Comparison of ENCODE assay signal across 12 cellular contexts in the genomic region with DNA sequence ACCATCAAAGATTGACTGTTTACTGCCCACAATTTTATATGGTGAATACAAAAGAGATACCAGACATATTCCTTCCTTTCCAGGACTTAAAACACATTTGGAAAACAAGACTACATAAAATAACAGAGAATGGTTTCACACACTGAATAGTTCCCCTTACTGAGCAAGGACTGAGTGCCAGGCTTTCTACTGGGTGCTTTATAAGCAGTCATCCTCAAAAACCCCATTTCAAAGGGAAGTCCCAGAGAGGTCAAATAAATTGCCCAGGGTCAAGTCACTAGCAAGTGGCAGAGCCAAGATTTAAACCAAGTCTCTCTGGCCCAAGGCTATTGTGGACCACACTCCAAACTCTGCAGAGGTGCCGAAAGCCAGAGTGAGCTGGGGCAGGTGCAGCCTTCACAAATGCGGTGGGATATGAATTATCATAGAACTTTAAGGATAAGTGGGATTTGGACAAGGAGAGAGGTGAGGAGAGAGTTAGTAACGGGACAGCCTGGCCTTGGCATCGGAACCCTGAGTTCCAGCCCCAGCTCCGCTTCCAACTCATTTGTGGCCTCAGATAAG. TPM values are rescaled to one million over a fixed set of nuclear protein-coding genes. Genes with fewer than 3 reads are reported as not detected.
DNase-seq lines count a peak whose midpoint lies in the region; ATAC-seq and TF ChIP-seq lines count a peak whose summit lies in the region.
"Had no signal": no experiment of that assay in that cellular context is flagged by ENCODE, and none has a peak within 500 bp of the region (broad histone marks: within the 10 kb centered on the region; RNA-seq: fewer than 3 reads in every experiment).

No MANE protein-coding gene starts in this region.

- DNase-seq in right atrium auricular region (ENCODE audit: low spot score) (no peak), cardiac septum (ENCODE audit: low spot score) (no peak), mesenchymal stem cell (no peak), type B pancreatic cell (ENCODE audit: extremely low spot score, unreplicated experiment) (no peak), immature natural killer cell (no peak), epidermal melanocyte (ENCODE audit: insufficient read length, low spot score) (no peak)

- H3K36me3 ChIP-seq in right atrium auricular region (no peaks in the 10 kb centered on the region), mesenchymal stem cell (ENCODE audit: control insufficient read depth in 1 of 2, insufficient read depth in 2 of 2, low read depth in 1 of 2, low read length in 2 of 2) (peaks cover 0 to 2% of the 10 kb centered on the region in 2 experiments)
- H3K36me3 ChIP-seq: HAP-1, SJCRH30 had no signal

- H3K27me3 ChIP-seq in right atrium auricular region (no peaks in the 10 kb centered on the region), mesenchymal stem cell (ENCODE audit: control insufficient read depth in 1 of 2, insufficient read depth in 1 of 2, low read length in 2 of 2) (no peaks in the 10 kb centered on the region)
- H3K27me3 ChIP-seq: SJCRH30 had no signal

- H2BK15ac ChIP-seq in mesenchymal stem cell (ENCODE audit: low read depth, poor library complexity, severe bottlenecking) = no peak overlapping the region

- H2BK120ac ChIP-seq in mesenchymal stem cell (ENCODE audit: low read depth, low read length) = no peak overlapping the region

- H3K4me3 Mint-ChIP-seq in IgD-negative memory B cell = no peak overlapping the region
- H3K4me3 Mint-ChIP-seq in type B pancreatic cell = no peak overlapping the region
- no peak overlapping the region for H3K4me3 Mint-ChIP-seq in immature natural killer cell
- H3K4me3 Mint-ChIP-seq: natural killer cell treated with Interleukin-12 subunit alpha and Interleukin-12 subunit beta and Interleukin-15 and Interleukin-18, amount 100 ng/mL, for 72 hours had no signal

- peaks cover 1% of the 10 kb centered on the region for H3K36me3 Mint-ChIP-seq in IgD-negative memory B cell
- peaks cover 2% of the 10 kb centered on the region for H3K36me3 Mint-ChIP-seq in type B pancreatic cell
- H3K36me3 Mint-ChIP-seq in immature natural killer cell = peaks cover 0 to 5% (median 4%) of the 10 kb centered on the region in 3 donors
- H3K36me3 Mint-ChIP-seq: natural killer cell treated with Interleukin-12 subunit alpha and Interleukin-12 subunit beta and Interleukin-15 and Interleukin-18, amount 100 ng/mL, for 72 hours had no signal

- H3K23ac ChIP-seq in mesenchymal stem cell (ENCODE audit: low read length in 2 of 2) = no peak overlapping the region

- no peak for TF ChIP-seq CTCF in right atrium auricular region (IDR thresholded peaks at IDR 0.05)
- no peak for TF ChIP-seq CTCF in type B pancreatic cell (conservative IDR thresholded peaks at IDR 0.05)

- H3K27ac Mint-ChIP-seq in IgD-negative memory B cell (peak overlapping the region in 2 of 3 donors; percentile 0 to 28), type B pancreatic cell (peak overlapping the region; percentile 44), immature natural killer cell (peak overlapping the region in 3 of 6 donors; percentile 9 to 45 (median 24))

- H3K4me3 ChIP-seq in right atrium auricular region (no peak overlapping the region), mesenchymal stem cell (ENCODE audit: insufficient read depth in 1 of 2, low read depth in 1 of 2, low read length in 2 of 2) (no peak overlapping the region)
- H3K4me3 ChIP-seq: HAP-1, SJCRH30 had no signal

- H2BK12ac ChIP-seq in mesenchymal stem cell (ENCODE audit: low read length in 2 of 2) = no peak overlapping the region

- no peak overlapping the region for H2BK5ac ChIP-seq in mesenchymal stem cell (ENCODE audit: low read depth, low read length, poor library complexity, severe bottlenecking)

- intact Hi-C loops in cardiac septum (cut with DNase I) = loop anchor here (1.0 kb wide), 1 partner anchor 50 kb away; no protein-coding TSS in a partner anchor

- H3K27me3 Mint-ChIP-seq in IgD-negative memory B cell = no peaks in the 10 kb centered on the region
- peaks cover 2% of the 10 kb centered on the region for H3K27me3 Mint-ChIP-seq in type B pancreatic cell
- peaks cover 2 to 6% (median 2%) of the 10 kb centered on the region in 3 donors for H3K27me3 Mint-ChIP-seq in immature natural killer cell (ENCODE audit: low read depth in 3 of 3)

- H3K27ac ChIP-seq in right atrium auricular region = peak overlapping the region; percentile 84 to 96
- no peak overlapping the region for H3K27ac ChIP-seq in mesenchymal stem cell (ENCODE audit: low read length, poor library complexity, severe bottlenecking)
- H3K27ac ChIP-seq: SJCRH30 had no signal

- peaks cover 2% of the 10 kb centered on the region for H3K79me1 ChIP-seq in mesenchymal stem cell (replicated peaks; ENCODE audit: low read length, poor library complexity, severe bottlenecking)

- no peak overlapping the region for H4K8ac ChIP-seq in mesenchymal stem cell (ENCODE audit: low read length)

- H3K9ac ChIP-seq in mesenchymal stem cell (ENCODE audit: low read length) = peak overlapping the region; percentile 37

- H3K4me1 ChIP-seq in right atrium auricular region (peaks cover 0 to 46% of the 10 kb centered on the region in 2 donors), mesenchymal stem cell (ENCODE audit: control insufficient read depth, insufficient read depth, low read depth, low read length) (peaks cover 7% of the 10 kb centered on the region)
- H3K4me1 ChIP-seq: HAP-1 had no signal

- H2AK5ac ChIP-seq in mesenchymal stem cell (ENCODE audit: low read length, severe bottlenecking) = no peak overlapping the region

- ATAC-seq in HG03196 (IDR thresholded peaks at IDR 0.05; ENCODE audit: unreplicated experiment) = no peak

- H4K91ac ChIP-seq in mesenchymal stem cell (ENCODE audit: low read length) = no peak overlapping the region

- H3K4me1 Mint-ChIP-seq in IgD-negative memory B cell = peaks cover 11 to 27% (median 16%) of the 10 kb centered on the region in 3 donors
- H3K4me1 Mint-ChIP-seq in type B pancreatic cell (ENCODE audit: unreplicated experiment) = peaks cover 18% of the 10 kb centered on the region
- peaks cover 7% of the 10 kb centered on the region in 2 donors for H3K4me1 Mint-ChIP-seq in immature natural killer cell

- no peaks in the 10 kb centered on the region for H3K9me3 ChIP-seq in right atrium auricular region
- no peaks in the 10 kb centered on the region for H3K9me3 ChIP-seq in mesenchymal stem cell (ENCODE audit: control insufficient read depth, low read length)
- H3K9me3 ChIP-seq: HAP-1, SJCRH30 had no signal

- H3K9me3 Mint-ChIP-seq in IgD-negative memory B cell (no peaks in the 10 kb centered on the region), type B pancreatic cell (no peaks in the 10 kb centered on the region), immature natural killer cell (no peaks in the 10 kb centered on the region)
- H3K9me3 Mint-ChIP-seq: natural killer cell treated with Interleukin-12 subunit alpha and Interleukin-12 subunit beta and Interleukin-15 and Interleukin-18, amount 100 ng/mL, for 72 hours had no signal

- H2AFZ ChIP-seq in mesenchymal stem cell (ENCODE audit: low read depth, low read length) = no peak overlapping the region

- H3K14ac ChIP-seq in mesenchymal stem cell (ENCODE audit: low read length in 2 of 2) = no peak overlapping the region

- 38% methylated on average over 5 of the region's 5 CpGs for WGBS in mesenchymal stem cell

- no peak overlapping the region for H3K4ac ChIP-seq in mesenchymal stem cell (ENCODE audit: low read depth in 1 of 2, low read length in 2 of 2)

- no peak overlapping the region for H3K4me2 ChIP-seq in mesenchymal stem cell (ENCODE audit: low read length, poor library complexity, severe bottlenecking)

- no peak overlapping the region for H3K18ac ChIP-seq in mesenchymal stem cell (ENCODE audit: low read depth in 1 of 2, low read length in 2 of 2)

RNA-seq across cellular contexts. Expression of a gene that starts 9.1 kb away (rescaled TPM):
- total RNA-seq in right atrium auricular region (10 to 100 TPM; 12.2 to 14.3 TPM), cardiac septum (21.0 TPM), type B pancreatic cell (ENCODE audit: low replicate concordance) (31.7 and 39.9 TPM in 2 replicates)
- polyA plus RNA-seq in IgD-negative memory B cell (46.0 TPM), immature natural killer cell (10 to 100 TPM; 16.8 to 38.1 (median 23.1) TPM)
- 28.1 TPM for polyA plus RNA-seq in mesenchymal stem cell (2013, experiment 1 of 2)
- 30.9 TPM for polyA plus RNA-seq in mesenchymal stem cell (2013, experiment 2 of 2)

RNA-seq across cellular contexts. Expression of a gene that starts 10.4 kb away (rescaled TPM):
- 1 to 10 TPM in 1 of 2 donors, under 1 TPM in 1; 0.55 to 2.1 TPM for total RNA-seq in right atrium auricular region
- total RNA-seq in cardiac septum = 0.24 TPM
- not detected for polyA plus RNA-seq in IgD-negative memory B cell
- not detected for polyA plus RNA-seq in mesenchymal stem cell (2013, experiment 1 of 2)
- polyA plus RNA-seq in mesenchymal stem cell (2013, experiment 2 of 2) = not detected
- 3.7 and 18.9 TPM in 2 replicates for total RNA-seq in type B pancreatic cell (ENCODE audit: low replicate concordance)
- polyA plus RNA-seq in immature natural killer cell = not detected
- total RNA-seq: fibroblast of villous mesenchyme; natural killer cell treated with Interleukin-12 subunit alpha and Interleukin-12 subunit beta and Interleukin-15 and Interleukin-18, amount 100 ng/mL, for 72 hours; SJCRH30 had no signal

RNA-seq across cellular contexts. Expression of a gene that starts 43.8 kb away (rescaled TPM):
- 10 to 100 TPM; 19.8 to 26.8 TPM for total RNA-seq in right atrium auricular region
- total RNA-seq in cardiac septum = 26.3 TPM
- 0.26 TPM for polyA plus RNA-seq in IgD-negative memory B cell
- 1.2 TPM for polyA plus RNA-seq in mesenchymal stem cell (2013, experiment 1 of 2)
- polyA plus RNA-seq in mesenchymal stem cell (2013, experiment 2 of 2) = 1.2 TPM
- 3.7 and 4.9 TPM in 2 replicates for total RNA-seq in type B pancreatic cell (ENCODE audit: low replicate concordance)
- polyA plus RNA-seq in immature natural killer cell = under 1 TPM in 1 of 3 donors, not detected in 2; 0.25 TPM

RNA-seq across cellular contexts. Expression of a gene that starts 58.1 kb away (rescaled TPM):
- total RNA-seq in right atrium auricular region (10 to 100 TPM; 48.9 to 52.0 TPM), cardiac septum (20.7 TPM), type B pancreatic cell (ENCODE audit: low replicate concordance) (19.7 and 37.4 TPM in 2 replicates)
- polyA plus RNA-seq in IgD-negative memory B cell (21.7 TPM), immature natural killer cell (1 to 10 TPM in 2 of 3 donors, under 1 TPM in 1; 0.54 to 5.6 (median 3.1) TPM)
- polyA plus RNA-seq in mesenchymal stem cell (2013, experiment 1 of 2) = 8.4 TPM
- polyA plus RNA-seq in mesenchymal stem cell (2013, experiment 2 of 2) = 8.3 TPM
